ENCODE assay signal across 20 cellular contexts in the genomic region with DNA sequence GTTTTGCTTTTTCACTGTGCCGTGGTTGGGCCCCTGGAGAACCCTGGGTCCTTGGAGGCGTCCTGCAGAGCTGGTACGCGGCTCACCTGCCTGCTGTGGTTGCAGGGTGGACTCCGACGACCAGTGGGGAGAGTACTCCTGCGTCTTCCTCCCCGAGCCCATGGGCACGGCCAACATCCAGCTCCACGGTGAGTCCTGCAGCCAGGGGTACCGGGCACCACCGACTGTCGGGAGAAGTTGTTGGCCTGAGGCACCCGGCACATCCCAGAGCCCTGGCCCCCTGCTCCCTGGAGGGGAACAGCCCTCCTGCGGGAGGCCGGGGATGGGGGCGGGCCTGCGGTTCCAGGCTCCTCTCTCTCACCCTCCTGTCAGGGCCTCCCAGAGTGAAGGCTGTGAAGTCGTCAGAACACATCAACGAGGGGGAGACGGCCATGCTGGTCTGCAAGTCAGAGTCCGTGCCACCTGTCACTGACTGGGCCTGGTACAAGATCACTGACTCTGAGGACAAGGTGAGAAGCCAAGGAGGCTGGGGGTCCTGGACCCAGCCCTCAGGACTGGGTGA. TPM values are rescaled to one million over a fixed set of nuclear protein-coding genes. Genes with fewer than 3 reads are reported as not detected.
DNase-seq lines count a peak whose midpoint lies in the region; ATAC-seq, FAIRE-seq and TF ChIP-seq lines count a peak whose summit lies in the region.
"Had no signal": no experiment of that assay in that cellular context is flagged by ENCODE, and none has a peak within 500 bp of the region (broad histone marks: within the 10 kb centered on the region; RNA-seq: fewer than 3 reads in every experiment).

No MANE protein-coding gene starts in this region.

- H3K9ac ChIP-seq in K562 (ENCODE audit: insufficient read depth in 1 of 2, low read depth in 2 of 2, low read length in 2 of 2) (no peak overlapping the region), kidney (ENCODE audit: low read length in 2 of 2) (no peak overlapping the region)

- DNase-seq in RWPE1 (ENCODE audit: low spot score) (no peak), K562 (ENCODE audit: extremely low read depth in 1 of 4, low spot score in 3 of 4) (no peak), kidney (peak; percentile 70), NCI-H1092 (lab: John Stamatoyannopoulos, UW) (no peak), Peyer's patch (no peak)
- DNase-seq in activated naive CD4-positive, alpha-beta T cell treated with anti-CD3 and anti-CD28 coated beads, Interleukin-2, amount 50 U/mL, for 16 hours: no peak
- DNase-seq: ACHN; BE2C; CD4-positive, CD25-positive, alpha-beta regulatory T cell; COR-L47; DMS 273 treated with DMSO at 0.1 percent for 48 hours; DMS53; DND-41; EL; GOT3; H9 had no signal

- TF ChIP-seq RAD21 in K562 (CRISPR knock-in tag; conservative IDR thresholded peaks at IDR 0.05 in 1 of 2, IDR thresholded peaks at IDR 0.05 in 1 of 2): no peak

- H3K79me2 ChIP-seq in K562 (ENCODE audit: control insufficient read depth, insufficient read depth, low read length): peaks cover 52% of the 10 kb centered on the region

- H3K4me3 ChIP-seq in K562 (no peak overlapping the region), kidney (ENCODE audit: low read length in 2 of 2) (no peak overlapping the region), Peyer's patch (no peak overlapping the region)

- TF ChIP-seq POLR2A in K562 (conservative IDR thresholded peaks at IDR 0.05): no peak
- no peak for TF ChIP-seq POLR2A in Peyer's patch (IDR thresholded peaks at IDR 0.05)

- CTCF ChIA-PET in RWPE1 (lab: Yijun Ruan, JAX) (no interaction called here), K562 (lab: Yijun Ruan, JAX; ENCODE audit: low intra/inter-chr PET ratio) (no interaction called here)

- BruUV-seq in K562 (replicated peaks; lab: Mats Ljungman, UMichigan): no TSS peak

- no peak overlapping the region for H2AFZ ChIP-seq in K562 (ENCODE audit: low read depth, low read length)

- TF ChIP-seq EP300 in K562 (IDR thresholded peaks at IDR 0.05; ENCODE audit: low read length): no peak

- H3K9me1 ChIP-seq in K562 (ENCODE audit: control insufficient read depth, insufficient read depth, low read length): peaks cover 10% of the 10 kb centered on the region

- H3K4me1 ChIP-seq in K562 (replicated peaks in 1 of 2; ENCODE audit: control insufficient read depth in 2 of 2, insufficient read depth in 2 of 2, low read length in 2 of 2) (peaks cover 13 to 94% of the 10 kb centered on the region in 2 experiments; a peak in 4 of 5 replicates), kidney (ENCODE audit: control insufficient read depth in 1 of 2, insufficient read depth in 1 of 2, low read depth in 1 of 2, low read length in 2 of 2) (peaks cover 5 to 14% of the 10 kb centered on the region in 2 donors), Peyer's patch (peaks cover 0 to 19% (median 5%) of the 10 kb centered on the region in 4 donors)

- FAIRE-seq in K562 (lab: Jason Lieb, UNC): no peak
- FAIRE-seq in kidney (lab: Jason Lieb, UNC): no peak
- FAIRE-seq: A204.1, GM12891 had no signal

- POLR2A ChIA-PET in RWPE1 (lab: Yijun Ruan, JAX; ENCODE audit: low non-redundant PET): no interaction called here
- POLR2A ChIA-PET in K562 (lab: Yijun Ruan, JAX): no interaction called here

- TF ChIP-seq CTCF in RWPE1 (conservative IDR thresholded peaks at IDR 0.05; ENCODE audit: low read depth): no peak
- TF ChIP-seq CTCF in K562 (IDR thresholded peaks at IDR 0.05 in 2 of 3, conservative IDR thresholded peaks at IDR 0.05 in 1 of 3; ENCODE audit: insufficient read depth in 2 of 3, low read depth in 1 of 3, low read length in 3 of 3): no peak
- TF ChIP-seq CTCF in kidney (IDR thresholded peaks at IDR 0.05; ENCODE audit: borderline replicate concordance, extremely low read depth, insufficient read depth): no peak
- no peak for TF ChIP-seq CTCF in Peyer's patch (IDR thresholded peaks at IDR 0.05)

- intact Hi-C loops in K562 (cut with micrococcal nuclease): loop anchor here (10.0 kb wide), 2 partner anchors 46 to 154 kb away; a partner anchor contains a TSS
- intact Hi-C loops in kidney (cut with DNase I): no loop called here

- peaks cover 65% of the 10 kb centered on the region for H4K20me1 ChIP-seq in K562 (replicated peaks; ENCODE audit: control insufficient read depth, insufficient read depth, low read length)

- no peaks in the 10 kb centered on the region for H3K9me3 ChIP-seq in K562 (replicated peaks; ENCODE audit: control insufficient read depth, insufficient read depth, low read depth, low read length)
- H3K9me3 ChIP-seq in kidney (ENCODE audit: control insufficient read depth in 1 of 2, low read length in 2 of 2): no peaks in the 10 kb centered on the region
- H3K9me3 ChIP-seq in Peyer's patch: no peaks in the 10 kb centered on the region
- H3K9me3 ChIP-seq: BE2C had no signal

- H3K4me2 ChIP-seq in K562 (ENCODE audit: insufficient read depth, low read length): no peak overlapping the region

- 93% methylated on average over 14 of the region's 22 CpGs for WGBS in K562 (ENCODE audit: insufficient coverage, low coverage, missing lambda C conversion rate)

- H3K36me3 ChIP-seq in K562 (ENCODE audit: control insufficient read depth, insufficient read depth, low read length) (peaks cover 76% of the 10 kb centered on the region; the same call in 2 of the 3 replicates), kidney (ENCODE audit: control insufficient read depth in 1 of 2, insufficient read depth in 2 of 2, low read length in 2 of 2) (peaks cover 0 to 13% of the 10 kb centered on the region in 2 donors), Peyer's patch (peaks cover 0 to 47% (median 0%) of the 10 kb centered on the region in 3 donors)

- H3K27me3 ChIP-seq in K562 (ENCODE audit: control insufficient read depth in 2 of 2, insufficient read depth in 2 of 2, low read length in 2 of 2) (no peaks in the 10 kb centered on the region), Peyer's patch (no peaks in the 10 kb centered on the region)
- H3K27me3 ChIP-seq: BE2C had no signal

- peak overlapping the region; percentile 99 for H3K27ac ChIP-seq in RWPE1
- no peak overlapping the region for H3K27ac ChIP-seq in K562 (ENCODE audit: extremely low read depth, low read depth, low read length)
- H3K27ac ChIP-seq in kidney (ENCODE audit: low read depth in 2 of 2, low read length in 2 of 2): no peak overlapping the region
- no peak overlapping the region for H3K27ac ChIP-seq in Peyer's patch

- ATAC-seq in K562: no peak

- in situ Hi-C loops in K562 (cut with MboI): no loop called here

RNA-seq across cellular contexts. Expression of a gene that starts 8.0 kb away (rescaled TPM):
- total RNA-seq in K562 (2011; cell fraction: chromatin; rRNA removed; ENCODE audit: low replicate concordance): 106 and 369 TPM in 2 replicates
- total RNA-seq in K562 (2011; cell fraction: nucleolus; rRNA removed): 735 and 796 TPM in 2 replicates
- total RNA-seq in K562 (2011; cell fraction: nucleoplasm; rRNA removed): 350 and 437 TPM in 2 replicates
- total RNA-seq in K562 (2014; rRNA removed) (398 and 484 TPM in 2 replicates), K562 (2014; rRNA removed; fragmentation: Illumina TruSeq; extraction: Trizol) (59.1 and 89.1 TPM in 2 replicates), K562 (2015; rRNA removed; fragmentation: Illumina TruSeq; extraction: Trizol) (211 and 220 TPM in 2 replicates), K562 (2021) (495 and 506 TPM in 2 replicates), kidney (554 TPM), Peyer's patch (100 to 1,000 TPM; 149 to 501 (median 469) TPM)
- polyA plus RNA-seq in K562 (2011; rRNA removed) (129 and 411 TPM in 2 replicates), K562 (2014; fragmentation: Illumina TruSeq; extraction: Trizol) (187 and 351 TPM in 2 replicates), K562 (2014; fragmentation: Nextera tagmentation; extraction: Ambion mirVana) (10 to 100 TPM in 1 of 2 experiments, 1 to 10 TPM in 1; 4.6 to 17.9 TPM), K562 (2014; rRNA removed) (236 and 311 TPM in 2 replicates), kidney (ENCODE audit: insufficient read depth, low read depth, low replicate concordance) (984 TPM)
- polyA plus RNA-seq in K562 (2011; cell fraction: cytosol; rRNA removed): 277 and 455 TPM in 2 replicates
- 198 and 199 TPM in 2 replicates for polyA plus RNA-seq in K562 (2011; cell fraction: nucleus; rRNA removed)
- polyA plus RNA-seq in K562 (2012): 362 and 456 TPM in 2 replicates
- 61.0 and 70.9 TPM in 2 replicates for polyA minus RNA-seq in K562 (2011; rRNA and poly(A)+ RNA removed)
- 197 and 315 TPM in 2 replicates for polyA minus RNA-seq in K562 (2011; cell fraction: cytosol; rRNA and poly(A)+ RNA removed)
- polyA minus RNA-seq in K562 (2011; cell fraction: nucleus; rRNA and poly(A)+ RNA removed): 48.1 and 72.2 TPM in 2 replicates

RNA-seq across cellular contexts. Expression of a gene that starts 9.3 kb away (rescaled TPM):
- 2.7 and 8.1 TPM in 2 replicates for total RNA-seq in K562 (2011; cell fraction: chromatin; rRNA removed; ENCODE audit: low replicate concordance)
- total RNA-seq in K562 (2011; cell fraction: nucleolus; rRNA removed): 6.2 and 7.2 TPM in 2 replicates
- 3.6 and 3.7 TPM in 2 replicates for total RNA-seq in K562 (2011; cell fraction: nucleoplasm; rRNA removed)
- total RNA-seq in K562 (2014; rRNA removed): 0.82 and 1.3 TPM in 2 replicates
- total RNA-seq in K562 (2014; rRNA removed; fragmentation: Illumina TruSeq; extraction: Trizol): 0.29 and 0.40 TPM in 2 replicates
- total RNA-seq in K562 (2015; rRNA removed; fragmentation: Illumina TruSeq; extraction: Trizol): 0.29 and 0.30 TPM in 2 replicates
- 3.9 and 4.2 TPM in 2 replicates for total RNA-seq in K562 (2021)
- polyA plus RNA-seq in K562 (2011; rRNA removed): 0.64 and 0.76 TPM in 2 replicates
- 1.1 and 1.5 TPM in 2 replicates for polyA plus RNA-seq in K562 (2011; cell fraction: cytosol; rRNA removed)
- 3.0 and 3.9 TPM in 2 replicates for polyA plus RNA-seq in K562 (2011; cell fraction: nucleus; rRNA removed)
- polyA plus RNA-seq in K562 (2012): 1.6 and 1.7 TPM in 2 replicates
- 0.91 and 1.9 TPM in 2 replicates for polyA plus RNA-seq in K562 (2014; fragmentation: Illumina TruSeq; extraction: Trizol)
- not detected for polyA plus RNA-seq in K562 (2014; fragmentation: Nextera tagmentation; extraction: Ambion mirVana)
- polyA plus RNA-seq in K562 (2014; rRNA removed): 0.86 and 1.2 TPM in 2 replicates
- 1.3 and 1.6 TPM in 2 replicates for polyA minus RNA-seq in K562 (2011; rRNA and poly(A)+ RNA removed)
- polyA minus RNA-seq in K562 (2011; cell fraction: cytosol; rRNA and poly(A)+ RNA removed): 2.3 and 3.5 TPM in 2 replicates
- 1.5 and 2.2 TPM in 2 replicates for polyA minus RNA-seq in K562 (2011; cell fraction: nucleus; rRNA and poly(A)+ RNA removed)
- 0.31 TPM for total RNA-seq in kidney
- polyA plus RNA-seq in kidney (ENCODE audit: insufficient read depth, low read depth, low replicate concordance): 1.3 TPM
- not detected for total RNA-seq in Peyer's patch
- total RNA-seq: HT-29 had no signal
- polyA plus RNA-seq: CD4-positive, CD25-positive, alpha-beta regulatory T cell; CD8-positive, alpha-beta memory T cell had no signal

RNA-seq across cellular contexts. Expression of a gene that starts 36.5 kb away (rescaled TPM):
- 0.49 and 1.6 TPM in 2 replicates for total RNA-seq in K562 (2011; cell fraction: chromatin; rRNA removed; ENCODE audit: low replicate concordance)
- total RNA-seq in K562 (2011; cell fraction: nucleolus; rRNA removed): 4.0 and 4.5 TPM in 2 replicates
- total RNA-seq in K562 (2011; cell fraction: nucleoplasm; rRNA removed): 1.4 and 1.9 TPM in 2 replicates
- total RNA-seq in K562 (2014; rRNA removed): 2.3 and 2.6 TPM in 2 replicates
- not detected in 2 replicates for total RNA-seq in K562 (2014; rRNA removed; fragmentation: Illumina TruSeq; extraction: Trizol)
- 0.62 and 1.1 TPM in 2 replicates for total RNA-seq in K562 (2015; rRNA removed; fragmentation: Illumina TruSeq; extraction: Trizol)
- total RNA-seq in K562 (2021): 0.72 and 1.8 TPM in 2 replicates
- 0.70 and 0.97 TPM in 2 replicates for polyA plus RNA-seq in K562 (2011; rRNA removed)
- polyA plus RNA-seq in K562 (2011; cell fraction: cytosol; rRNA removed): 1.9 and 5.9 TPM in 2 replicates
- polyA plus RNA-seq in K562 (2011; cell fraction: nucleus; rRNA removed): 0.87 and 1.8 TPM in 2 replicates
- 1.7 and 3.5 TPM in 2 replicates for polyA plus RNA-seq in K562 (2012)
- 0.61 TPM in 1 of 2 replicates, not detected in the other for polyA plus RNA-seq in K562 (2014; fragmentation: Illumina TruSeq; extraction: Trizol)
- under 1 TPM; 0.08 to 0.27 TPM for polyA plus RNA-seq in K562 (2014; fragmentation: Nextera tagmentation; extraction: Ambion mirVana)
- polyA plus RNA-seq in K562 (2014; rRNA removed): 1.8 and 2.2 TPM in 2 replicates
- polyA minus RNA-seq in K562 (2011; rRNA and poly(A)+ RNA removed): not detected in 2 replicates
- polyA minus RNA-seq in K562 (2011; cell fraction: cytosol; rRNA and poly(A)+ RNA removed): 2.5 TPM in 1 of 2 replicates, not detected in the other
- polyA minus RNA-seq in K562 (2011; cell fraction: nucleus; rRNA and poly(A)+ RNA removed): not detected in 2 replicates
- total RNA-seq in kidney: 2.8 TPM
- not detected for polyA plus RNA-seq in kidney (ENCODE audit: insufficient read depth, low read depth, low replicate concordance)
- 1 to 10 TPM in 2 of 4 donors, not detected in 2; 2.8 to 4.0 TPM for total RNA-seq in Peyer's patch
- total RNA-seq: HT-29 had no signal

RNA-seq across cellular contexts. Expression of a gene that starts 48.8 kb away (rescaled TPM):
- 34.1 and 85.3 TPM in 2 replicates for total RNA-seq in K562 (2011; cell fraction: chromatin; rRNA removed; ENCODE audit: low replicate concordance)
- total RNA-seq in K562 (2011; cell fraction: nucleolus; rRNA removed): 68.2 and 70.5 TPM in 2 replicates
- 40.9 and 50.4 TPM in 2 replicates for total RNA-seq in K562 (2011; cell fraction: nucleoplasm; rRNA removed)
- total RNA-seq in K562 (2014; rRNA removed): 203 and 207 TPM in 2 replicates
- 33.0 and 36.2 TPM in 2 replicates for total RNA-seq in K562 (2014; rRNA removed; fragmentation: Illumina TruSeq; extraction: Trizol)
- 65.5 and 75.7 TPM in 2 replicates for total RNA-seq in K562 (2015; rRNA removed; fragmentation: Illumina TruSeq; extraction: Trizol)
- 125 and 130 TPM in 2 replicates for total RNA-seq in K562 (2021)
- 82.7 and 103 TPM in 2 replicates for polyA plus RNA-seq in K562 (2011; rRNA removed)
- 89.6 and 173 TPM in 2 replicates for polyA plus RNA-seq in K562 (2011; cell fraction: cytosol; rRNA removed)
- polyA plus RNA-seq in K562 (2011; cell fraction: nucleus; rRNA removed): 83.8 and 124 TPM in 2 replicates
- 72.7 and 83.2 TPM in 2 replicates for polyA plus RNA-seq in K562 (2012)
- 55.7 and 88.4 TPM in 2 replicates for polyA plus RNA-seq in K562 (2014; fragmentation: Illumina TruSeq; extraction: Trizol)
- 1 to 10 TPM in 1 of 2 experiments, under 1 TPM in 1; 0.80 to 1.0 TPM for polyA plus RNA-seq in K562 (2014; fragmentation: Nextera tagmentation; extraction: Ambion mirVana)
- polyA plus RNA-seq in K562 (2014; rRNA removed): 125 and 142 TPM in 2 replicates
- 16.2 and 28.5 TPM in 2 replicates for polyA minus RNA-seq in K562 (2011; rRNA and poly(A)+ RNA removed)
- 36.4 and 44.9 TPM in 2 replicates for polyA minus RNA-seq in K562 (2011; cell fraction: cytosol; rRNA and poly(A)+ RNA removed)
- polyA minus RNA-seq in K562 (2011; cell fraction: nucleus; rRNA and poly(A)+ RNA removed): 18.4 and 20.5 TPM in 2 replicates
- 33.8 TPM for total RNA-seq in kidney
- 72.3 TPM for polyA plus RNA-seq in kidney (ENCODE audit: insufficient read depth, low read depth, low replicate concordance)
- total RNA-seq in Peyer's patch: 10 to 100 TPM; 65.6 to 91.1 (median 75.2) TPM

RNA-seq across cellular contexts. Expression of a gene that starts 53.0 kb away (rescaled TPM):
- 71.2 and 248 TPM in 2 replicates for total RNA-seq in K562 (2011; cell fraction: chromatin; rRNA removed; ENCODE audit: low replicate concordance)
- 221 and 235 TPM in 2 replicates for total RNA-seq in K562 (2011; cell fraction: nucleolus; rRNA removed)
- 86.3 and 109 TPM in 2 replicates for total RNA-seq in K562 (2011; cell fraction: nucleoplasm; rRNA removed)
- 82.8 and 96.5 TPM in 2 replicates for total RNA-seq in K562 (2014; rRNA removed)
- total RNA-seq in K562 (2014; rRNA removed; fragmentation: Illumina TruSeq; extraction: Trizol): 33.4 and 49.3 TPM in 2 replicates
- 61.9 and 68.0 TPM in 2 replicates for total RNA-seq in K562 (2015; rRNA removed; fragmentation: Illumina TruSeq; extraction: Trizol)
- 134 and 144 TPM in 2 replicates for total RNA-seq in K562 (2021)
- polyA plus RNA-seq in K562 (2011; rRNA removed): 60.8 and 111 TPM in 2 replicates
- 39.8 and 94.7 TPM in 2 replicates for polyA plus RNA-seq in K562 (2011; cell fraction: cytosol; rRNA removed)
- polyA plus RNA-seq in K562 (2011; cell fraction: nucleus; rRNA removed): 319 and 523 TPM in 2 replicates
- polyA plus RNA-seq in K562 (2012): 95.6 and 140 TPM in 2 replicates
- 71.8 and 99.5 TPM in 2 replicates for polyA plus RNA-seq in K562 (2014; fragmentation: Illumina TruSeq; extraction: Trizol)
- polyA plus RNA-seq in K562 (2014; fragmentation: Nextera tagmentation; extraction: Ambion mirVana): 10 to 100 TPM; 30.3 to 34.0 TPM
- polyA plus RNA-seq in K562 (2014; rRNA removed): 67.5 and 88.4 TPM in 2 replicates
- 60.0 and 108 TPM in 2 replicates for polyA minus RNA-seq in K562 (2011; rRNA and poly(A)+ RNA removed)
- 88.4 and 105 TPM in 2 replicates for polyA minus RNA-seq in K562 (2011; cell fraction: cytosol; rRNA and poly(A)+ RNA removed)
- 57.5 and 62.3 TPM in 2 replicates for polyA minus RNA-seq in K562 (2011; cell fraction: nucleus; rRNA and poly(A)+ RNA removed)
- total RNA-seq in kidney: 49.8 TPM
- 117 TPM for polyA plus RNA-seq in kidney (ENCODE audit: insufficient read depth, low read depth, low replicate concordance)
- total RNA-seq in Peyer's patch: 100 to 1,000 TPM in 1 of 4 donors, 10 to 100 TPM in 3; 33.8 to 119 (median 70.5) TPM
